In the genomic region with DNA sequence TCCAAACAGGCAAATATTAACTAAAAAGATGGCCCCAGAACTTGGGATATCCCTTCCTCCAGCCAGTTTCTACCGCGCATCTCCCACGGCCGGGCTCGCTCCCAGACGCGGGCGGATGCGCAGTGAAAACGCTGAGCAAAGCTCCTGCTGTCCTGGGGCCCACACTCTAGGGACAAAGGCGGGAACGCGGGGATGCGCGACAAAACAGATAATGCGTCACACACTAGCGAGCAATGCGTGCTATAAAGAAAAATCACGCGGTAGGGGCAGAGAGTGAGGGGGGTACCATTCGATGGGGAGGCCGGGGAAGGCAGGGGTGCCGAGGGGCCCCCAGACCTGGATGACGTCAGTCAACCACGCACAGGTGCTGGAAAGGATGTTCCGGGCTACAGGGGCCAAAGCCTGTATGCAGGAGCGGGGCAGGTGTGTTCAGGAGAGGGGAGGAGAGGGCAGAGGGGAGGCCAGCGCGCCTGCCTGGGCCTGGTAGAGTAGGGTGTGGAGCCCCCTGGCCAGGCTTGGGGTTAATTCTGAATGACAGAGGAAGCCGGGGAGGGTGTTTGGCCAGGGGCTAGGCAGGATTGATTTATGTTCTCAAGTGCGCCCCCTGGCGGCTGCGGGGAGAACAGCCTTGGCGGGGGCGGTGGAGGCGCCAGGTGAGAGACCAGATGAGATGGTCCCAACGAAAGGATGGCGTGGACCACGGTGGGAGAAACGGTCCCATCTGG, we compare ENCODE assay signal across 8 cellular contexts. TPM values are rescaled to one million over a fixed set of nuclear protein-coding genes. Genes with fewer than 3 reads are reported as not detected.
DNase-seq lines count a peak whose midpoint lies in the region; ATAC-seq, FAIRE-seq and TF ChIP-seq lines count a peak whose summit lies in the region.

No MANE protein-coding gene starts in this region.

- no peaks in the 10 kb centered on the region for H3K4me1 ChIP-seq in endothelial cell of umbilical vein (ENCODE audit: control insufficient read depth, extremely low read depth, insufficient read depth, low read length)

- H4K20me1 ChIP-seq in endothelial cell of umbilical vein (replicated peaks; ENCODE audit: control insufficient read depth, extremely low read depth, insufficient read depth, low read length): no peaks in the 10 kb centered on the region

- dilution Hi-C loops in endothelial cell of umbilical vein (cut with MboI; ENCODE audit: extremely low pct_ligation_motif_present, low sequenced_read_pairs): no loop called here

- H3K79me2 ChIP-seq in endothelial cell of umbilical vein (ENCODE audit: control insufficient read depth, insufficient read depth, low read length): no peaks in the 10 kb centered on the region

- peak; percentile 63 for FAIRE-seq in endothelial cell of umbilical vein (lab: Jason Lieb, UNC)

- H3K36me3 Mint-ChIP-seq in progenitor cell of endocrine pancreas (ENCODE audit: insufficient read depth): no peaks in the 10 kb centered on the region

- no peak overlapping the region for H3K4me2 ChIP-seq in endothelial cell of umbilical vein (ENCODE audit: insufficient read depth, low read length)

- intact Hi-C loops in endothelial cell of umbilical vein (cut with micrococcal nuclease): no loop called here

- no peak overlapping the region for H3K27ac Mint-ChIP-seq in progenitor cell of endocrine pancreas

- TF ChIP-seq POLR2A in endothelial cell of umbilical vein (IDR thresholded peaks at IDR 0.05; ENCODE audit: low read depth, low read length): no peak

- no peaks in the 10 kb centered on the region for H3K9me3 ChIP-seq in endothelial cell of umbilical vein (replicated peaks; ENCODE audit: control insufficient read depth, insufficient read depth, low read length)

- peak; percentile 41 for ATAC-seq in HG03565 (IDR thresholded peaks at IDR 0.05; ENCODE audit: unreplicated experiment)

- CTCF ChIA-PET in endothelial cell of umbilical vein (lab: Charles Lee): interaction anchor here (1.1 to 4.2 kb wide), 7 partner anchors 9 to 203 kb away, joined by 3 to 63 read pairs (median 6); no protein-coding TSS in a partner anchor

- H3K9ac ChIP-seq in endothelial cell of umbilical vein (replicated peaks; ENCODE audit: extremely low read depth, insufficient read depth, low read length): no peak overlapping the region

- no peak overlapping the region for H3K4me3 Mint-ChIP-seq in progenitor cell of endocrine pancreas (ENCODE audit: low read depth)

- H3K27me3 ChIP-seq in endothelial cell of umbilical vein (ENCODE audit: control insufficient read depth in 2 of 2, insufficient read depth in 2 of 2, low read length in 2 of 2): peaks cover 8 to 15% of the 10 kb centered on the region in 2 experiments

- H2AFZ ChIP-seq in endothelial cell of umbilical vein (ENCODE audit: low read depth, low read length): no peak overlapping the region

- H3K4me3 ChIP-seq in endothelial cell of umbilical vein (replicated peaks in 1 of 3; ENCODE audit: insufficient read depth in 1 of 3, low read depth in 1 of 3, low read length in 3 of 3): no peak overlapping the region

- TF ChIP-seq CTCF in C4-2B (conservative IDR thresholded peaks at IDR 0.05): peak; percentile 93
- TF ChIP-seq CTCF in endothelial cell of umbilical vein (IDR thresholded peaks at IDR 0.05; ENCODE audit: extremely low read depth in 1 of 2, insufficient read depth in 1 of 2, low read depth in 1 of 2, low read length in 2 of 2): peak; percentile 91 to 92
- peak; percentile 77 for TF ChIP-seq CTCF in progenitor cell of endocrine pancreas (IDR thresholded peaks at IDR 0.05; ENCODE audit: unreplicated experiment)

- H3K9me3 Mint-ChIP-seq in progenitor cell of endocrine pancreas (ENCODE audit: low read depth): no peaks in the 10 kb centered on the region

- peaks cover 41% of the 10 kb centered on the region for H3K27me3 Mint-ChIP-seq in progenitor cell of endocrine pancreas

- H3K9me1 ChIP-seq in endothelial cell of umbilical vein (replicated peaks; ENCODE audit: control insufficient read depth, extremely low read depth, insufficient read depth, low read length): no peaks in the 10 kb centered on the region

- POLR2A ChIA-PET in endothelial cell of umbilical vein (lab: Charles Lee): no interaction called here

- no TSS peak for BruUV-seq in endothelial cell of umbilical vein (replicated peaks; lab: Mats Ljungman, UMichigan)

- H3K4me1 Mint-ChIP-seq in progenitor cell of endocrine pancreas (ENCODE audit: low read depth): peaks cover 3% of the 10 kb centered on the region

- peak; percentile 38 to 62 for DNase-seq in activated CD8-positive, alpha-beta memory T cell treated with anti-CD3 and anti-CD28 coated beads for 1 hour (ENCODE audit: extremely low read depth in 1 of 2, low read depth in 1 of 2)
- peak; percentile 26 for DNase-seq in endothelial cell of umbilical vein (ENCODE audit: low read depth, low spot score)
- DNase-seq in progenitor cell of endocrine pancreas (ENCODE audit: low spot score, unreplicated experiment): no peak
- DNase-seq in pons (ENCODE audit: low spot score): no peak
- DNase-seq in NCI-H774 (lab: John Stamatoyannopoulos, UW): no peak
- no peak for DNase-seq in NCI-H2107 (lab: John Stamatoyannopoulos, UW)

- no peaks in the 10 kb centered on the region for H3K36me3 ChIP-seq in endothelial cell of umbilical vein (ENCODE audit: control insufficient read depth in 2 of 2, extremely low read depth in 1 of 2, insufficient read depth in 2 of 2, low read length in 2 of 2)

- H3K27ac ChIP-seq in C4-2B (no peak overlapping the region), endothelial cell of umbilical vein (ENCODE audit: insufficient read depth, low read depth, low read length) (no peak overlapping the region)

TF ChIP-seq in endothelial cell of umbilical vein, 7 proteins besides CTCF, POLR2A, EP300 and RAD21:
- TF ChIP-seq JUN (IDR thresholded peaks at IDR 0.05; ENCODE audit: borderline replicate concordance, insufficient read depth, insufficient read length, low read depth) (no peak), EZH2 (IDR thresholded peaks at IDR 0.05; ENCODE audit: borderline replicate concordance, low read depth, low read length, severe bottlenecking) (no peak), MYC (IDR thresholded peaks at IDR 0.05; ENCODE audit: low read depth, low read length) (no peak), FOS (IDR thresholded peaks at IDR 0.05; ENCODE audit: borderline replicate concordance, insufficient read depth, low read length) (no peak), MAX (IDR thresholded peaks at IDR 0.05; ENCODE audit: insufficient read depth, insufficient read length) (no peak), GATA2 (IDR thresholded peaks at IDR 0.05; ENCODE audit: insufficient read depth, insufficient read length, low read depth, low read length) (no peak), POLR2AphosphoS5 (IDR thresholded peaks at IDR 0.05; ENCODE audit: insufficient read depth, low read depth, low read length) (no peak)

RNA-seq across cellular contexts. Expression of gene ITM2C, which starts 14.9 kb away (rescaled TPM):
- total RNA-seq in endothelial cell of umbilical vein (8.4 and 12.0 TPM in 2 replicates), progenitor cell of endocrine pancreas (169 and 174 TPM in 2 replicates)
- 12.1 and 14.0 TPM in 2 replicates for polyA plus RNA-seq in endothelial cell of umbilical vein
- polyA plus RNA-seq in endothelial cell of umbilical vein (2011; cell fraction: cytosol; rRNA removed): 6.9 and 7.0 TPM in 2 replicates
- 3.8 and 4.8 TPM in 2 replicates for polyA plus RNA-seq in endothelial cell of umbilical vein (2011; cell fraction: nucleus; rRNA removed)
- 8.5 and 13.4 TPM in 2 replicates for polyA plus RNA-seq in endothelial cell of umbilical vein (2012)
- polyA minus RNA-seq in endothelial cell of umbilical vein: 11.6 and 14.8 TPM in 2 replicates
- 17.7 TPM for polyA minus RNA-seq in endothelial cell of umbilical vein (2011; cell fraction: cytosol; rRNA and poly(A)+ RNA removed)
- polyA minus RNA-seq in endothelial cell of umbilical vein (2011; cell fraction: nucleus; rRNA and poly(A)+ RNA removed): 0.67 and 1.7 TPM in 2 replicates

Comparison
In these comparisons a context has a peak if more than half of its experiments do, and no peak if none do; other contexts are left out.
1. DNase-seq: peak in activated CD8-positive, alpha-beta memory T cell treated with anti-CD3 and anti-CD28 coated beads for 1 hour (2 of 2) and endothelial cell of umbilical vein (single experiment); none in progenitor cell of endocrine pancreas (single experiment), pons (single experiment), NCI-H774 (single experiment) and NCI-H2107 (single experiment).
2. RNA of gene ITM2C, which starts 14.9 kb away (total RNA-seq): 169 to 174 TPM in progenitor cell of endocrine pancreas; 8.4 to 12.0 TPM in endothelial cell of umbilical vein; every median in the first group is over 10 times any median in the second.
3. Peak in every context shown above with its lines, with median percentiles within 50 percentile points of each other: CTCF ChIP-seq.